ENCODE assay signal across 11 cellular contexts in genomic region chr15:50774450-50774849, GRCh38. TPM values are rescaled to one million over a fixed set of nuclear protein-coding genes. Genes with fewer than 3 reads are reported as not detected.
A peak's percentile ranks its signal among the peaks of the same experiment; 100 is the strongest.
DNase-seq lines count a peak whose midpoint lies in the region; ATAC-seq and TF ChIP-seq lines count a peak whose summit lies in the region.
"Had no signal": no experiment of that assay in that cellular context is flagged by ENCODE, and none has a peak within 500 bp of the region (broad histone marks: within the 10 kb centered on the region; RNA-seq: fewer than 3 reads in every experiment).

No MANE protein-coding gene starts in this region.

- H3K27ac Mint-ChIP-seq in CD4-positive, CD25-positive, alpha-beta regulatory T cell, result peak overlapping the region; percentile 5 to 89 (median 50)
- H3K27ac Mint-ChIP-seq in T-helper 17 cell, result no peak overlapping the region

- no peaks in the 10 kb centered on the region for H4K20me1 ChIP-seq in DND-41 (ENCODE audit: insufficient read depth, low read length)

- no peaks in the 10 kb centered on the region for H3K36me3 Mint-ChIP-seq in CD4-positive, CD25-positive, alpha-beta regulatory T cell
- no peaks in the 10 kb centered on the region for H3K36me3 Mint-ChIP-seq in T-helper 17 cell (ENCODE audit: low read depth)

- H3K27me3 ChIP-seq in CD4-positive, CD25-positive, alpha-beta regulatory T cell (ENCODE audit: control insufficient read depth, insufficient read depth, low read length), result no peaks in the 10 kb centered on the region
- H3K27me3 ChIP-seq in DND-41 (ENCODE audit: insufficient read depth, low read length, poor library complexity) (no peaks in the 10 kb centered on the region), H7 (ENCODE audit: control insufficient read depth, insufficient read depth, low read length) (no peaks in the 10 kb centered on the region)
- H3K27me3 ChIP-seq: breast epithelium had no signal

- H3K4me1 ChIP-seq in CD4-positive, CD25-positive, alpha-beta regulatory T cell (ENCODE audit: control insufficient read depth, insufficient read depth, low read length, poor library complexity, severe bottlenecking), result peaks cover 6% of the 10 kb centered on the region
- peaks cover 4% of the 10 kb centered on the region; the same call in 1 of the 2 replicates for H3K4me1 ChIP-seq in DND-41 (ENCODE audit: insufficient read depth, low read length)
- H3K4me1 ChIP-seq: breast epithelium had no signal

- no peak overlapping the region for H3K27ac ChIP-seq in CD4-positive, CD25-positive, alpha-beta regulatory T cell (ENCODE audit: insufficient read depth, low read length, poor library complexity, severe bottlenecking)
- no peak overlapping the region for H3K27ac ChIP-seq in DND-41 (ENCODE audit: low read length)
- H3K27ac ChIP-seq: breast epithelium had no signal

- H3K27me3 Mint-ChIP-seq in CD4-positive, CD25-positive, alpha-beta regulatory T cell, result no peaks in the 10 kb centered on the region
- H3K27me3 Mint-ChIP-seq in T-helper 17 cell, result no peaks in the 10 kb centered on the region

- H3K36me3 ChIP-seq in CD4-positive, CD25-positive, alpha-beta regulatory T cell (ENCODE audit: control insufficient read depth, insufficient read depth, low read length), result no peaks in the 10 kb centered on the region
- H3K36me3 ChIP-seq in DND-41 (ENCODE audit: insufficient read depth, low read length), result no peaks in the 10 kb centered on the region
- H3K36me3 ChIP-seq in H7 (replicated peaks; ENCODE audit: control insufficient read depth, insufficient read depth, low read length), result no peaks in the 10 kb centered on the region
- H3K36me3 ChIP-seq: breast epithelium had no signal

- no peak overlapping the region for H3K9ac ChIP-seq in DND-41 (ENCODE audit: low read depth, low read length)

- peak overlapping the region; percentile 62 for H2AFZ ChIP-seq in DND-41 (ENCODE audit: low read depth, low read length)

- H3K4me2 ChIP-seq in DND-41 (ENCODE audit: insufficient read depth, low read length), result no peak overlapping the region

- peak; percentile 87 to 91 for ATAC-seq in CD4-positive, CD25-positive, alpha-beta regulatory T cell (ENCODE audit: low read depth in 2 of 2)
- ATAC-seq in DND-41 (ENCODE audit: insufficient read depth, low read depth) (0 out of 3 replicates have a peak, but pooled peaks have one; percentile 35), T-helper 17 cell (peak; percentile 71), HG03457 (IDR thresholded peaks at IDR 0.05; ENCODE audit: unreplicated experiment) (no peak)

- H3K4me3 Mint-ChIP-seq in CD4-positive, CD25-positive, alpha-beta regulatory T cell, result peak overlapping the region in 1 of 4 donors; percentile 4
- no peak overlapping the region for H3K4me3 Mint-ChIP-seq in T-helper 17 cell

- no peaks in the 10 kb centered on the region for H3K79me2 ChIP-seq in DND-41 (ENCODE audit: insufficient read depth, low read length)

- H3K9me3 ChIP-seq in CD4-positive, CD25-positive, alpha-beta regulatory T cell (ENCODE audit: control insufficient read depth in 2 of 2, low read length in 2 of 2), result no peaks in the 10 kb centered on the region
- H3K9me3 ChIP-seq in DND-41 (ENCODE audit: insufficient read depth, low read length, severe bottlenecking), result no peaks in the 10 kb centered on the region
- H3K9me3 ChIP-seq in T-helper 17 cell (ENCODE audit: control insufficient read depth, low read length, poor library complexity, severe bottlenecking), result no peaks in the 10 kb centered on the region
- H3K9me3 ChIP-seq: breast epithelium had no signal

- H3K4me3 ChIP-seq in CD4-positive, CD25-positive, alpha-beta regulatory T cell (ENCODE audit: low read depth, low read length), result no peak overlapping the region
- no peak overlapping the region for H3K4me3 ChIP-seq in DND-41 (ENCODE audit: low read depth in 1 of 2, low read length in 2 of 2)
- H3K4me3 ChIP-seq in H7 (ENCODE audit: insufficient read depth, low read depth, low read length), result no peak overlapping the region
- H3K4me3 ChIP-seq: breast epithelium had no signal

- peak in 2 of 3 donors; percentile 53 to 65 for DNase-seq in CD4-positive, CD25-positive, alpha-beta regulatory T cell
- DNase-seq in DND-41 (no peak), T-helper 17 cell (no peak), kidney tubule cell (ENCODE audit: low spot score) (peak; percentile 60), H7 (no peak), NCI-H2029 (lab: John Stamatoyannopoulos, UW) (no peak), DMS79 (lab: John Stamatoyannopoulos, UW) (no peak)
- DNase-seq: mesendoderm, NCI-H1436 had no signal

- H3K4me1 Mint-ChIP-seq in CD4-positive, CD25-positive, alpha-beta regulatory T cell, result peaks cover 4 to 12% (median 9%) of the 10 kb centered on the region in 4 donors
- H3K4me1 Mint-ChIP-seq in T-helper 17 cell, result peaks cover 7% of the 10 kb centered on the region

- no peak for TF ChIP-seq CTCF in DND-41 (IDR thresholded peaks at IDR 0.05; ENCODE audit: borderline replicate concordance, extremely low read depth, low read length, poor library complexity, severe bottlenecking)

- H3K9me3 Mint-ChIP-seq in CD4-positive, CD25-positive, alpha-beta regulatory T cell, result no peaks in the 10 kb centered on the region

RNA-seq across cellular contexts. Expression of gene SPPL2A, which starts 8.9 kb away (rescaled TPM):
- 69.0 TPM for total RNA-seq in CD4-positive, CD25-positive, alpha-beta regulatory T cell
- 10 to 100 TPM; 64.2 to 92.3 (median 75.9) TPM for polyA plus RNA-seq in CD4-positive, CD25-positive, alpha-beta regulatory T cell
- 10 to 100 TPM; 51.5 to 58.3 TPM for total RNA-seq in T-helper 17 cell
- 25.9 and 31.8 TPM in 2 replicates for total RNA-seq in H7 (2014; rRNA removed; shearing (Covaris generic))

Comparison
In these comparisons a context has a peak if more than half of its experiments do, and no peak if none do; other contexts are left out.
1. DNase-seq: peak in CD4-positive, CD25-positive, alpha-beta regulatory T cell (2 of 3) and kidney tubule cell (single experiment); none in DND-41 (single experiment), T-helper 17 cell (0 of 3), H7 (single experiment), NCI-H2029 (single experiment) and DMS79 (single experiment).